26 cellular contexts compared by ENCODE assay signal in the genomic region with DNA sequence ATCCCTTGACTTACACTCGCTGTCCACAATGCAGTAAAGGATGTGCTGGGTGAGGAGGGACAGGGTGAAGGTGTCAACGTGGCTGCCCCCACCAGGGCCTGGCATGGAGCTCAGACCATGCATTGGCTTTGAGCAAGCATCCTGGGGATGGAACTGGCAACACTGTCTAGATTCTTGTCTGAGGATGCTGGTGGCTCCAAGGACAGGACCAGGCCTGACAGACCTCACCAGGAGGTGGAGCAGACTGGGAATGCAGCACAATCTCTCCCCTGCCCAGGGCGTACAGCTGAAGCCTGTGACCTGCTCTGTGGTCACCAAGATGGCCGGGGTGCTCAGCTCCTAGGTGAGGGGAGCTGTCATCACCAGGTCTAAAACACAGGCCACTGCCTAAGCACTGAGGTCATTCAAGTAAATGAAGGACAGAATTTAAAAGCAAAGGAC. TPM values are rescaled to one million over a fixed set of nuclear protein-coding genes. Genes with fewer than 3 reads are reported as not detected.
DNase-seq lines count a peak whose midpoint lies in the region; ATAC-seq, FAIRE-seq and TF ChIP-seq lines count a peak whose summit lies in the region.
"Had no signal": no experiment of that assay in that cellular context is flagged by ENCODE, and none has a peak within 500 bp of the region (broad histone marks: within the 10 kb centered on the region; RNA-seq: fewer than 3 reads in every experiment).

No MANE protein-coding gene starts in this region.

- H3K4me3 Mint-ChIP-seq in nephron progenitor cell: no peak overlapping the region
- H3K4me3 Mint-ChIP-seq: activated CD4-positive, alpha-beta T cell treated with anti-CD3 and anti-CD28 coated beads, Interleukin-2, amount 10 ng/mL, durations not matched to agents 24 days and 14 days; CD8-positive, alpha-beta T cell; stimulated activated naive CD8-positive, alpha-beta T cell treated with anti-CD3 and anti-CD28 coated beads, Interleukin-15, amount 100 ng/mL, for 72 hours; T-cell had no signal

- TF ChIP-seq POLR2A in GM12892 (IDR thresholded peaks at IDR 0.05; ENCODE audit: low read depth, low read length) (no peak), sigmoid colon (IDR thresholded peaks at IDR 0.05) (no peak)

- ATAC-seq in left ventricle myocardium superior (no peak), HG02884 (IDR thresholded peaks at IDR 0.05; ENCODE audit: unreplicated experiment) (no peak)
- ATAC-seq: activated naive CD4-positive, alpha-beta T cell treated with anti-CD3 and anti-CD28 coated beads, Interleukin-2, amount 50 U/mL, for 72 hours; CD8-positive, alpha-beta T cell; GM12878; stimulated activated naive CD8-positive, alpha-beta T cell treated with anti-CD3 and anti-CD28 coated beads, Interleukin-15, amount 100 ng/mL, for 72 hours; T-cell had no signal

- H3K27me3 ChIP-seq in sigmoid colon: no peaks in the 10 kb centered on the region
- H3K27me3 ChIP-seq: brain microvascular endothelial cell, MG63 had no signal

- DNase-seq in GM12892 (ENCODE audit: insufficient read length) (peak; percentile 17), HuH-7 (ENCODE audit: low spot score) (peak; percentile 20), left ventricle myocardium superior (peak; percentile 24), sigmoid colon (peak; percentile 33), epidermal melanocyte (ENCODE audit: insufficient read length, low spot score) (no peak), nephron progenitor cell (no peak)
- DNase-seq in activated CD8-positive, alpha-beta memory T cell treated with anti-CD3 and anti-CD28 coated beads, Interleukin-2, amount 50 U/mL, for 48 hours: no peak
- DNase-seq: activated CD4-positive, alpha-beta T cell treated with anti-CD3 and anti-CD28 coated beads, Interleukin-2, amount 10 ng/mL, durations not matched to agents 24 days and 14 days; brain microvascular endothelial cell; erythroblast; mesenchymal stem cell; MG63; naive B cell; NCI-H1436; NCI-H2171 treated with DMSO at 0.1 percent for 48 hours; SHP77 treated with DMSO at 0.1 percent for 48 hours; stimulated activated CD4-positive, alpha-beta T cell treated with anti-CD3 and anti-CD28 coated beads, Interleukin-2, amount 100 ng/mL, for 48 hours; T-cell had no signal

- FAIRE-seq in GM12892 (lab: Jason Lieb, UNC): no peak
- FAIRE-seq: frontal cortex, GM12878, keratinocyte had no signal

- WGBS in sigmoid colon, 2 donors: 91 to 93% methylated on average over 4 of the region's 4 CpGs

- intact Hi-C loops in left ventricle myocardium superior (cut with micrococcal nuclease): no loop called here
- intact Hi-C loops in sigmoid colon (cut with DNase I): no loop called here

- no peaks in the 10 kb centered on the region for H3K4me1 ChIP-seq in sigmoid colon

- H3K27ac Mint-ChIP-seq in nephron progenitor cell: no peak overlapping the region
- H3K27ac Mint-ChIP-seq: activated CD4-positive, alpha-beta T cell treated with anti-CD3 and anti-CD28 coated beads, Interleukin-2, amount 10 ng/mL, durations not matched to agents 24 days and 14 days; CD8-positive, alpha-beta T cell; T-cell had no signal

- H3K4me1 Mint-ChIP-seq in nephron progenitor cell: no peaks in the 10 kb centered on the region
- H3K4me1 Mint-ChIP-seq: stimulated activated naive CD8-positive, alpha-beta T cell treated with anti-CD3 and anti-CD28 coated beads, Interleukin-15, amount 100 ng/mL, for 72 hours had no signal

- TF ChIP-seq CTCF in sigmoid colon (IDR thresholded peaks at IDR 0.05): no peak
- no peak for TF ChIP-seq CTCF in nephron progenitor cell (IDR thresholded peaks at IDR 0.05)

- peaks cover 75 to 100% (median 85%) of the 10 kb centered on the region in 4 donors for H3K36me3 ChIP-seq in sigmoid colon

- H3K4me3 ChIP-seq in sigmoid colon: no peak overlapping the region
- H3K4me3 ChIP-seq: GM12878, MG63 had no signal

- H3K27me3 Mint-ChIP-seq in nephron progenitor cell (ENCODE audit: low read depth, poor library complexity): no peaks in the 10 kb centered on the region
- H3K27me3 Mint-ChIP-seq: activated CD4-positive, alpha-beta T cell treated with anti-CD3 and anti-CD28 coated beads, Interleukin-2, amount 10 ng/mL, durations not matched to agents 24 days and 14 days; naive B cell; stimulated activated naive CD8-positive, alpha-beta T cell treated with anti-CD3 and anti-CD28 coated beads, Interleukin-15, amount 100 ng/mL, for 72 hours; T-cell had no signal

- H3K27ac ChIP-seq in sigmoid colon: no peak overlapping the region
- H3K27ac ChIP-seq: brain microvascular endothelial cell had no signal

- H3K9me3 Mint-ChIP-seq in nephron progenitor cell: no peaks in the 10 kb centered on the region
- H3K9me3 Mint-ChIP-seq: activated CD4-positive, alpha-beta T cell treated with anti-CD3 and anti-CD28 coated beads, Interleukin-2, amount 10 ng/mL, durations not matched to agents 24 days and 14 days; activated naive CD4-positive, alpha-beta T cell treated with anti-CD3 and anti-CD28 coated beads, Interleukin-2, amount 50 U/mL, for 72 hours; CD8-positive, alpha-beta T cell; naive B cell; stimulated activated naive CD8-positive, alpha-beta T cell treated with anti-CD3 and anti-CD28 coated beads, Interleukin-15, amount 100 ng/mL, for 72 hours; T-cell had no signal

- no peaks in the 10 kb centered on the region for H3K9me3 ChIP-seq in sigmoid colon
- H3K9me3 ChIP-seq: MG63 had no signal

- TF ChIP-seq EP300 in sigmoid colon (IDR thresholded peaks at IDR 0.05): no peak

- H3K36me3 Mint-ChIP-seq in nephron progenitor cell (ENCODE audit: low read depth): peaks cover 44% of the 10 kb centered on the region

RNA-seq across cellular contexts. Expression of a gene that starts 50.9 kb away (rescaled TPM):
- 0.55 TPM for polyA plus RNA-seq in GM12892 (2012; ENCODE audit: missing spikeins)
- total RNA-seq in left ventricle myocardium superior (297 TPM), sigmoid colon (under 1 TPM; under 0.01 to 0.83 (median 0.60) TPM)
- polyA plus RNA-seq in sigmoid colon: 1 to 10 TPM in 1 of 3 donors, under 1 TPM in 2; 0.60 to 1.6 (median 0.69) TPM
- total RNA-seq: dermis microvascular lymphatic vessel endothelial cell, frontal cortex had no signal

RNA-seq across cellular contexts. Expression of a gene that starts 50.9 kb away (rescaled TPM):
- 45.4 TPM for polyA plus RNA-seq in GM12892 (2012; ENCODE audit: missing spikeins)
- total RNA-seq in left ventricle myocardium superior (18.6 TPM), sigmoid colon (10 to 100 TPM; 22.9 to 30.5 (median 25.5) TPM)
- polyA plus RNA-seq in sigmoid colon: 10 to 100 TPM; 63.7 to 80.7 (median 66.4) TPM

Comparison
In these comparisons a context has a peak if more than half of its experiments do, and no peak if none do; other contexts are left out.
1. DNase-seq: peak in GM12892 (single experiment), HuH-7 (single experiment), left ventricle myocardium superior (single experiment) and sigmoid colon (single experiment); none in epidermal melanocyte (single experiment), activated CD8-positive, alpha-beta memory T cell treated with anti-CD3 and anti-CD28 coated beads, Interleukin-2, amount 50 U/mL, for 48 hours (single experiment) and nephron progenitor cell (single experiment).
2. RNA of a gene that starts 50.9 kb away (total RNA-seq): 297 TPM in left ventricle myocardium superior (single experiment); under 0.01 to 0.83 TPM in sigmoid colon; every median in the first group is over 100 times any median in the second.